In genomic region chr1:37250371-37250770, GRCh38 we compare ENCODE assay signal across 18 cellular contexts.
"Had no signal": no experiment of that assay in that cellular context is flagged by ENCODE, and none has a peak within 500 bp of the region (broad histone marks: within the 10 kb centered on the region; RNA-seq: fewer than 3 reads in every experiment).

No MANE protein-coding gene starts in this region.

- H3K4me1 ChIP-seq: heart left ventricle, pancreas had no signal

- H3K36me3 Mint-ChIP-seq: naive B cell had no signal

- H3K27ac ChIP-seq: epithelial cell of prostate, heart left ventricle, pancreas had no signal

- ATAC-seq: effector memory CD8-positive, alpha-beta T cell; heart left ventricle; left cardiac atrium; left ventricle myocardium superior; pancreas; right cardiac atrium had no signal

- H3K36me3 ChIP-seq: heart left ventricle, pancreas had no signal

- H3K9me3 Mint-ChIP-seq: dendritic cell treated with granulocyte-macrophage colony-stimulating factor and Interleukin-4, amounts not matched to agents 40 ng/mL and 50 ng/mL, for 4 days; effector memory CD8-positive, alpha-beta T cell; nephron had no signal

- H3K9me3 ChIP-seq: heart left ventricle, pancreas had no signal

- DNase-seq: effector memory CD8-positive, alpha-beta T cell; heart left ventricle; hippocampal formation; left cardiac atrium; left ventricle myocardium superior; mesendoderm; naive B cell; occipital lobe; pancreas; right cardiac atrium; small intestine; stimulated activated CD4-positive, alpha-beta T cell treated with anti-CD3 and anti-CD28 coated beads, Interleukin-12 subunit alpha, Interleukin-12 subunit beta, amount 100 ng/mL, for 4 hours; stimulated activated naive CD4-positive, alpha-beta T cell; trophoblast cell had no signal

- H3K4me3 Mint-ChIP-seq: dendritic cell treated with granulocyte-macrophage colony-stimulating factor and Interleukin-4, amounts not matched to agents 40 ng/mL and 50 ng/mL, for 4 days; effector memory CD8-positive, alpha-beta T cell; naive B cell; nephron had no signal

- H3K27ac Mint-ChIP-seq: dendritic cell treated with granulocyte-macrophage colony-stimulating factor and Interleukin-4, amounts not matched to agents 40 ng/mL and 50 ng/mL, for 4 days; effector memory CD8-positive, alpha-beta T cell; naive B cell; nephron; progenitor cell of endocrine pancreas had no signal

- H3K27me3 ChIP-seq: pancreas had no signal

- H3K4me1 Mint-ChIP-seq: naive B cell, nephron had no signal

- H3K4me3 ChIP-seq: heart left ventricle, pancreas had no signal
